ENCODE assay signal across 2 cellular contexts in genomic region chr7:117517194-117517593, GRCh38. TPM values are rescaled to one million over a fixed set of nuclear protein-coding genes. Genes with fewer than 3 reads are reported as not detected.
"Had no signal": no experiment of that assay in that cellular context is flagged by ENCODE, and none has a peak within 500 bp of the region (broad histone marks: within the 10 kb centered on the region; RNA-seq: fewer than 3 reads in every experiment).

No MANE protein-coding gene starts in this region.

RNA-seq across cellular contexts. Expression of gene CFTR, which starts 37.4 kb away (rescaled TPM):
- total RNA-seq: thyroid gland, vagina had no signal
